In the genomic region with DNA sequence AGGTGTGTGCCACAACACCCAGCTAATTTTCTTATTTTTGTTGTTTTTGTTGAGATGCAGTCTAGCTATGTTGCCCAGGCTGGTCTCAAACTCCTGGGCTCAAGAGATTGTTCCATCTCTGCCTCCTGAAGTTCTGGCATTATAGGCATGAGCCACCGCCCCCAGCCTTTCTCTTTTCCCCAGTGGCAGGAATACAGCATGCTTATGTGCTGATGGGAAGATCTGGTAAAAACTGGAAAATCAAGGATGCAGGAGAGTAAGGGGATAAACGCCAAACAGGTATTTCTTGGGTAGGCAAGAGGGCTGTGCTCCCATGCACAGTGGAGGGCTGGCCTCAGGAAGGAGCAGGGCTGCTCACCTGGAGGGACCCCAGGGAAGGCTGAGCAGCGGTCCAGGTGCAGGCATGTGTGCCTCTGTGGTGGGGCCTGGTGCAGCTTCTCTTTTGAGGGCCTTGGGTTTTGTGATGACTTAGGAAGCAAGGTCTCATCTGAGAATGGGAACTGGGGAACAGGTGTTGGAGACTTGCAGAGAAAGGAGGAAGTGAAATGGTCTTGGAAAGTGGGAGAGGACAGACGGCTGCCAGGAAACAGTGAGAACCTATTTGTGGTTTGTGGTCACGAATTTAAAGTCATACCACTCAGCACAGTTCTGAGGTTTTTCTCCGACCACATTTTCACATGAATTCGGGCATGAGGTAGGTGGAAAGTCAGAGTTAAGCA, we compare ENCODE assay signal across 10 cellular contexts.
DNase-seq lines count a peak whose midpoint lies in the region; ATAC-seq and TF ChIP-seq lines count a peak whose summit lies in the region.
"Had no signal": no experiment of that assay in that cellular context is flagged by ENCODE, and none has a peak within 500 bp of the region (broad histone marks: within the 10 kb centered on the region; RNA-seq: fewer than 3 reads in every experiment).

No MANE protein-coding gene starts in this region.

- H3K79me2 ChIP-seq in neural progenitor cell (ENCODE audit: low read depth), result no peaks in the 10 kb centered on the region

- no peak overlapping the region for H3K4me3 ChIP-seq in fibroblast of mammary gland (ENCODE audit: control insufficient read depth, low read depth, low read length)
- H3K4me3 ChIP-seq in neural progenitor cell, result no peak overlapping the region
- H3K4me3 ChIP-seq in right cardiac atrium (ENCODE audit: low read length), result no peak overlapping the region
- H3K4me3 ChIP-seq: A549, thoracic aorta had no signal

- no peak overlapping the region for H3K4me2 ChIP-seq in neural progenitor cell
- H3K4me2 ChIP-seq: A549 had no signal

- H3K9me3 Mint-ChIP-seq in neural progenitor cell, result no peaks in the 10 kb centered on the region

- H3K27me3 Mint-ChIP-seq in neural progenitor cell (ENCODE audit: insufficient read depth, low read depth), result peaks cover 6% of the 10 kb centered on the region

- H3K4me1 ChIP-seq in neural progenitor cell (no peaks in the 10 kb centered on the region), right cardiac atrium (ENCODE audit: control insufficient read depth, insufficient read depth, low read length) (no peaks in the 10 kb centered on the region)
- H3K4me1 ChIP-seq: A549 had no signal

- no peak overlapping the region for H3K27ac Mint-ChIP-seq in neural progenitor cell

- H3K9me3 ChIP-seq in neural progenitor cell (ENCODE audit: low read depth) (no peaks in the 10 kb centered on the region), right cardiac atrium (ENCODE audit: control insufficient read depth, low read length) (no peaks in the 10 kb centered on the region)
- H3K9me3 ChIP-seq: A549, thoracic aorta had no signal

- no peak overlapping the region for H3K4me3 Mint-ChIP-seq in neural progenitor cell

- no peaks in the 10 kb centered on the region for H3K36me3 Mint-ChIP-seq in neural progenitor cell

- no peaks in the 10 kb centered on the region for H3F3A ChIP-seq in neural progenitor cell (ENCODE audit: low read depth)

- no peak for TF ChIP-seq CTCF in fibroblast of mammary gland (conservative IDR thresholded peaks at IDR 0.05; ENCODE audit: control insufficient read depth, insufficient read depth, low read depth, low read length)
- TF ChIP-seq CTCF in neural progenitor cell (IDR thresholded peaks at IDR 0.05), result no peak

- no peaks in the 10 kb centered on the region for H3K36me3 ChIP-seq in neural progenitor cell
- H3K36me3 ChIP-seq: thoracic aorta had no signal

- H2AFZ ChIP-seq in neural progenitor cell (replicated peaks), result no peak overlapping the region

- no peaks in the 10 kb centered on the region for H3K4me1 Mint-ChIP-seq in neural progenitor cell

- H3K9ac ChIP-seq in neural progenitor cell, result no peak overlapping the region

- H3K27ac ChIP-seq in neural progenitor cell, result no peak overlapping the region
- no peak overlapping the region for H3K27ac ChIP-seq in right cardiac atrium (ENCODE audit: low read length)
- H3K27ac ChIP-seq: A549, thoracic aorta had no signal

- DNase-seq in activated CD4-positive, CD25-positive, alpha-beta regulatory T cell treated with anti-CD3 and anti-CD28 coated beads, Interleukin-2, amount 50 U/mL, for 72 hours, result no peak
- peak; percentile 84 to 92 for DNase-seq in NOMO-1 (lab: John Stamatoyannopoulos, UW; ENCODE audit: unreplicated experiment in 2 of 2)
- peak; percentile 59 for DNase-seq in fibroblast of mammary gland (ENCODE audit: low read depth)
- no peak for DNase-seq in neural progenitor cell (ENCODE audit: low spot score)
- no peak for DNase-seq in right cardiac atrium
- no peak for DNase-seq in NCI-H146 (lab: John Stamatoyannopoulos, UW)

- intact Hi-C loops in right cardiac atrium (cut with DNase I), result no loop called here

- H3K27me3 ChIP-seq in neural progenitor cell (no peaks in the 10 kb centered on the region), right cardiac atrium (ENCODE audit: control insufficient read depth, insufficient read depth) (no peaks in the 10 kb centered on the region)

- 78% methylated on average over 7 of the region's 7 CpGs for WGBS in right cardiac atrium

- no peaks in the 10 kb centered on the region for H4K20me1 ChIP-seq in neural progenitor cell (ENCODE audit: low read depth)

- ATAC-seq in activated CD4-positive, CD25-positive, alpha-beta regulatory T cell treated with anti-CD3 and anti-CD28 coated beads, Interleukin-2, amount 50 U/mL, for 24 hours, result peak; percentile 61 to 67
- ATAC-seq in HG02763 (IDR thresholded peaks at IDR 0.05; ENCODE audit: unreplicated experiment) (peak; percentile 76), right cardiac atrium (no peak)
- ATAC-seq: A549 had no signal

Comparison
In these comparisons a context has a peak if more than half of its experiments do, and no peak if none do; other contexts are left out.
1. ATAC-seq: peak in activated CD4-positive, CD25-positive, alpha-beta regulatory T cell treated with anti-CD3 and anti-CD28 coated beads, Interleukin-2, amount 50 U/mL, for 24 hours (2 of 2) and HG02763 (single experiment); none in right cardiac atrium (0 of 2).
2. DNase-seq: peak in NOMO-1 (2 of 2) and fibroblast of mammary gland (single experiment); none in activated CD4-positive, CD25-positive, alpha-beta regulatory T cell treated with anti-CD3 and anti-CD28 coated beads, Interleukin-2, amount 50 U/mL, for 72 hours (single experiment), neural progenitor cell (single experiment), right cardiac atrium (0 of 3) and NCI-H146 (single experiment).